18 cellular contexts compared by ENCODE assay signal in the genomic region with DNA sequence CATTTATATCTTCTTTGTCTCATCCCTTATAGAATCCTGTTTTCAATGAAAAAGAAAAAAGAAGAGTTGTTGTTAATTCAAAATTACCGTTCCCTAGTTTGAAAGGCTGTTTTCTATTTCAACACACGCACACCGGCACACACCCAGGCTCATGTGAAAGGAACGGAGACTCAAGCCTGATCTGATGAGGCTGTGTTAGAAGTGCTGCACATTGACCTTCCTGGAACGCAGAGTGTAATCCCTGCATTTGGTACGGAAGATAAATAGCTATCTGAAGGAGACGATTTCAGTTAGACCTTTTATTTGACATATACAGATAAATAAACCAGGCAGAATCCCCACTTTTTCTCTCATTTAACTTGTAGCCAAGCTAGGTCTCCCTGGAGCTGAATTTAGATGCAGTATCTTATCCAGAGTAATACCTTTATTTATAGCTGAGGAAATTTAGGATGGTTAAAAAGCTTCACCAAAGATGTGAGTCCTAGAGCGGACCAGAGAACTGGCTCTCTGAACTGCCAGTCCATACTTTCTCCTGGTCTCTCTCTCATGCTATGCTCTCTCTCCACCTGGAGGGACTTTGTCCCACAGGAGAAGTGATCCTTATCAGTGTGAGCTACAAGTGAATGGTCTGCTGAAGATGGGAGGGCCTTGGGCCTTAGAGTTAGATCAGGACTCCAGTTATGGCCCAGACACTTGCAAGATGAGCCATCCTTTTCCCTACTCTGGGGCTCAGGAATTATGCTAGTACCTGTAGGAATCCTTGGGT.
"Had no signal": no experiment of that assay in that cellular context is flagged by ENCODE, and none has a peak within 500 bp of the region (broad histone marks: within the 10 kb centered on the region; RNA-seq: fewer than 3 reads in every experiment).

No MANE protein-coding gene starts in this region.

- H3K4me1 ChIP-seq: colonic mucosa, psoas muscle had no signal

- H3K4me3 Mint-ChIP-seq: naive thymus-derived CD4-positive, alpha-beta T cell had no signal

- H3K27ac ChIP-seq: colonic mucosa, heart right ventricle, left ventricle myocardium inferior, neutrophil, psoas muscle, stomach, thoracic aorta, transverse colon had no signal

- FAIRE-seq: frontal cortex had no signal

- H3K27me3 ChIP-seq: colonic mucosa, heart right ventricle, neutrophil, stomach, transverse colon had no signal

- ATAC-seq: naive thymus-derived CD4-positive, alpha-beta T cell; psoas muscle; sciatic nerve had no signal

- H3K36me3 ChIP-seq: colonic mucosa, left ventricle myocardium inferior, neutrophil, thoracic aorta had no signal

- H3K27me3 Mint-ChIP-seq: naive thymus-derived CD4-positive, alpha-beta T cell had no signal

- DNase-seq: colonic mucosa; effector CD8-positive, alpha-beta T cell; heart right ventricle; islet precursor cell; left ventricle myocardium inferior; naive thymus-derived CD4-positive, alpha-beta T cell; psoas muscle; retina; stimulated activated CD4-positive, alpha-beta T cell treated with anti-CD3 and anti-CD28 coated beads, Interleukin-12 subunit alpha, Interleukin-12 subunit beta, amount 100 ng/mL, for 4 hours; stimulated activated naive CD4-positive, alpha-beta T cell; stomach; substantia nigra; transverse colon had no signal

- H3K4me3 ChIP-seq: colonic mucosa, heart right ventricle, left ventricle myocardium inferior, lung, psoas muscle, stomach, thoracic aorta, transverse colon had no signal

- H3K9me3 ChIP-seq: colonic mucosa, heart right ventricle, left ventricle myocardium inferior, neutrophil, psoas muscle, stomach, thoracic aorta, transverse colon had no signal

- H3K27ac Mint-ChIP-seq: naive thymus-derived CD4-positive, alpha-beta T cell had no signal
